Comparison of ENCODE assay signal across 19 cellular contexts in the genomic region with DNA sequence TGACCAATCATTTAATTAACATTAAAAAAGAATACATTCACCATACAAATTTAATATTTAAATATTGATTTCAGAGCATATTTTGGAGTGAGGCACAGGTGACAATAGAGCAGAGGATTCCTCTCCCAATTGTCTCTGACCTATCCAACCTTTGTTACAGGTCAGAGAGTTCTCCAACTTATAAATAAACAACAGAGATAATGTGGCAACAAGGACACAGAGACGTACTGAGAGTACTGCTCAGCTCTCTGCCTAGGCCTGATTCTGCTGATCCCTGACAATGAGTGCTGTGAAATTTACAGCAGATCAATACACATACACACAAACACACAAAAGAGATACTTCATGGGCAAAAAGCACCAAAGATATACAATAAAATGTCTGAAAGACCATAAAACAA. TPM values are rescaled to one million over a fixed set of nuclear protein-coding genes. Genes with fewer than 3 reads are reported as not detected.
DNase-seq lines count a peak whose midpoint lies in the region; ATAC-seq and TF ChIP-seq lines count a peak whose summit lies in the region.
"Had no signal": no experiment of that assay in that cellular context is flagged by ENCODE, and none has a peak within 500 bp of the region (broad histone marks: within the 10 kb centered on the region; RNA-seq: fewer than 3 reads in every experiment).

No MANE protein-coding gene starts in this region.

- H3K4me3 ChIP-seq in dorsolateral prefrontal cortex (no peak overlapping the region), liver (ENCODE audit: low read depth in 1 of 3, low read length in 3 of 3) (no peak overlapping the region)

- ATAC-seq in Right ventricle myocardium inferior (peak; percentile 85), left cardiac atrium (no peak)

- H3K27ac Mint-ChIP-seq in nephron progenitor cell: no peak overlapping the region
- H3K27ac Mint-ChIP-seq: HFFc6 had no signal

- peaks cover 3% of the 10 kb centered on the region for H3K27me3 Mint-ChIP-seq in nephron progenitor cell (ENCODE audit: low read depth, poor library complexity)
- H3K27me3 Mint-ChIP-seq: CD4-positive, alpha-beta memory T cell had no signal

- H3K9me3 Mint-ChIP-seq in nephron progenitor cell: no peaks in the 10 kb centered on the region
- H3K9me3 Mint-ChIP-seq: CD4-positive, alpha-beta memory T cell; HFFc6 had no signal

- intact Hi-C loops in Right ventricle myocardium inferior (cut with DNase I) (loop anchor here (5.0 kb wide), 1 partner anchor 64 kb away; no protein-coding TSS in a partner anchor), left cardiac atrium (cut with DNase I) (no loop called here), dorsolateral prefrontal cortex (cut with DNase I) (no loop called here)

- H3K27ac ChIP-seq in dorsolateral prefrontal cortex (peak overlapping the region in 55 of 59 donors; percentile 16 to 96 (median 86)), liver (ENCODE audit: low read depth in 1 of 2, low read length in 2 of 2) (no peak overlapping the region)

- no peak overlapping the region for H3K4me3 Mint-ChIP-seq in nephron progenitor cell
- H3K4me3 Mint-ChIP-seq: CD4-positive, alpha-beta memory T cell; HFFc6 had no signal

- H3K4me1 ChIP-seq in liver (ENCODE audit: control insufficient read depth in 4 of 4, insufficient read depth in 4 of 4, low read length in 3 of 4): peaks cover 0 to 1% (median 0%) of the 10 kb centered on the region in 4 donors
- H3K4me1 ChIP-seq: BE2C had no signal

- H3K36me3 Mint-ChIP-seq in nephron progenitor cell (ENCODE audit: low read depth): peaks cover 42% of the 10 kb centered on the region

- H3K36me3 ChIP-seq in liver (ENCODE audit: control insufficient read depth in 4 of 4, insufficient read depth in 3 of 4, low read depth in 1 of 4, low read length in 3 of 4): peaks cover 9 to 51% (median 41%) of the 10 kb centered on the region in 4 donors

- no peak for TF ChIP-seq RAD21 in liver (IDR thresholded peaks at IDR 0.05)

- H3K9ac ChIP-seq in liver (ENCODE audit: low read depth in 1 of 2, low read length in 2 of 2): no peak overlapping the region

- TF ChIP-seq CTCF in dorsolateral prefrontal cortex (IDR thresholded peaks at IDR 0.05 in 54 of 56, conservative IDR thresholded peaks at IDR 0.05 in 2 of 56; ENCODE audit: low read depth in 1 of 56, partially characterized antibody in 56 of 56) (no peak), liver (IDR thresholded peaks at IDR 0.05; ENCODE audit: low read depth, low read length, missing input control) (no peak), nephron progenitor cell (IDR thresholded peaks at IDR 0.05) (no peak)

- H3K27me3 ChIP-seq in dorsolateral prefrontal cortex: no peaks in the 10 kb centered on the region
- H3K27me3 ChIP-seq in liver (ENCODE audit: control insufficient read depth in 4 of 4, insufficient read depth in 4 of 4, low read length in 3 of 4): no peaks in the 10 kb centered on the region
- H3K27me3 ChIP-seq: BE2C had no signal

- DNase-seq in Right ventricle myocardium inferior (ENCODE audit: missing footprints) (no peak), left cardiac atrium (no peak), dorsolateral prefrontal cortex (no peak), superior temporal gyrus (ENCODE audit: extremely low spot score) (peak; percentile 18), NK-92 (lab: John Stamatoyannopoulos, UW; ENCODE audit: unreplicated experiment) (no peak), COLO668 (lab: John Stamatoyannopoulos, UW; ENCODE audit: unreplicated experiment) (no peak), nephron progenitor cell (no peak)
- DNase-seq: BE2C; CD4-positive, alpha-beta memory T cell; DMS53; H7; HFFc6; KG1; MV-4-11; NCI-H1694 treated with DMSO at 0.1 percent for 48 hours; NCI-H510A treated with DMSO at 0.1 percent for 48 hours; NCI-H774 had no signal

- H3K9me3 ChIP-seq in liver (ENCODE audit: control insufficient read depth in 4 of 4, low read length in 3 of 4): no peaks in the 10 kb centered on the region
- H3K9me3 ChIP-seq: BE2C had no signal

- 44% methylated on average over 1 of the region's 1 CpG for WGBS in liver

- H3K4me1 Mint-ChIP-seq in nephron progenitor cell: no peaks in the 10 kb centered on the region
- H3K4me1 Mint-ChIP-seq: CD4-positive, alpha-beta memory T cell had no signal

TF ChIP-seq in liver, 16 proteins besides CTCF, POLR2A, EP300 and RAD21:
- TF ChIP-seq YY1 (IDR thresholded peaks at IDR 0.05): no peak
- TF ChIP-seq FOXA2 (IDR thresholded peaks at IDR 0.05): peak; percentile 30
- TF ChIP-seq EGR1 (IDR thresholded peaks at IDR 0.05; ENCODE audit: low read depth in 2 of 2): no peak
- TF ChIP-seq HNF4A (conservative IDR thresholded peaks at IDR 0.05): peak; percentile 5 to 13
- TF ChIP-seq RXRA (IDR thresholded peaks at IDR 0.05): peak; percentile 25 to 46
- TF ChIP-seq, protein P1, sequence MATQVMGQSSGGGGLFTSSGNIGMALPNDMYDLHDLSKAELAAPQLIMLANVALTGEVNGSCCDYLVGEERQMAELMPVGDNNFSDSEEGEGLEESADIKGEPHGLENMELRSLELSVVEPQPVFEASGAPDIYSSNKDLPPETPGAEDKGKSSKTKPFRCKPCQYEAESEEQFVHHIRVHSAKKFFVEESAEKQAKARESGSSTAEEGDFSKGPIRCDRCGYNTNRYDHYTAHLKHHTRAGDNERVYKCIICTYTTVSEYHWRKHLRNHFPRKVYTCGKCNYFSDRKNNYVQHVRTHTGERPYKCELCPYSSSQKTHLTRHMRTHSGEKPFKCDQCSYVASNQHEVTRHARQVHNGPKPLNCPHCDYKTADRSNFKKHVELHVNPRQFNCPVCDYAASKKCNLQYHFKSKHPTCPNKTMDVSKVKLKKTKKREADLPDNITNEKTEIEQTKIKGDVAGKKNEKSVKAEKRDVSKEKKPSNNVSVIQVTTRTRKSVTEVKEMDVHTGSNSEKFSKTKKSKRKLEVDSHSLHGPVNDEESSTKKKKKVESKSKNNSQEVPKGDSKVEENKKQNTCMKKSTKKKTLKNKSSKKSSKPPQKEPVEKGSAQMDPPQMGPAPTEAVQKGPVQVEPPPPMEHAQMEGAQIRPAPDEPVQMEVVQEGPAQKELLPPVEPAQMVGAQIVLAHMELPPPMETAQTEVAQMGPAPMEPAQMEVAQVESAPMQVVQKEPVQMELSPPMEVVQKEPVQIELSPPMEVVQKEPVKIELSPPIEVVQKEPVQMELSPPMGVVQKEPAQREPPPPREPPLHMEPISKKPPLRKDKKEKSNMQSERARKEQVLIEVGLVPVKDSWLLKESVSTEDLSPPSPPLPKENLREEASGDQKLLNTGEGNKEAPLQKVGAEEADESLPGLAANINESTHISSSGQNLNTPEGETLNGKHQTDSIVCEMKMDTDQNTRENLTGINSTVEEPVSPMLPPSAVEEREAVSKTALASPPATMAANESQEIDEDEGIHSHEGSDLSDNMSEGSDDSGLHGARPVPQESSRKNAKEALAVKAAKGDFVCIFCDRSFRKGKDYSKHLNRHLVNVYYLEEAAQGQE (IDR thresholded peaks at IDR 0.05): no peak

RNA-seq across cellular contexts. Expression of a gene that starts 18.3 kb away (rescaled TPM):
- 2.6 TPM for total RNA-seq in Right ventricle myocardium inferior
- total RNA-seq in left cardiac atrium: 1 to 10 TPM; 4.2 to 4.4 TPM
- total RNA-seq in dorsolateral prefrontal cortex: 10 to 100 TPM in 90 of 120 experiments, 1 to 10 TPM in 30; 5.2 to 20.2 (median 11.8) TPM
- 1 to 10 TPM; 3.3 to 9.1 TPM for total RNA-seq in liver
- polyA plus RNA-seq in liver: 1 to 10 TPM; 1.4 to 1.7 TPM
- total RNA-seq: RPMI7951 had no signal

RNA-seq across cellular contexts. Expression of a gene that starts 27.9 kb away (rescaled TPM):
- total RNA-seq in Right ventricle myocardium inferior (46.4 TPM), left cardiac atrium (10 to 100 TPM; 42.9 to 52.6 TPM), dorsolateral prefrontal cortex (10 to 100 TPM; 55.3 to 85.9 (median 67.1) TPM), liver (10 to 100 TPM; 41.4 to 48.1 TPM)
- 10 to 100 TPM; 15.0 to 40.5 TPM for polyA plus RNA-seq in liver

Comparison
In these comparisons a context has a peak if more than half of its experiments do, and no peak if none do; other contexts are left out.
1. H3K27ac ChIP-seq: peak in dorsolateral prefrontal cortex (55 of 59); none in liver (0 of 2).